Comparison of ENCODE assay signal across 11 cellular contexts in genomic region chr2:45505138-45505537, GRCh38.
"Had no signal": no experiment of that assay in that cellular context is flagged by ENCODE, and none has a peak within 500 bp of the region (broad histone marks: within the 10 kb centered on the region; RNA-seq: fewer than 3 reads in every experiment).

No MANE protein-coding gene starts in this region.

- DNase-seq: activated CD4-positive, alpha-beta memory T cell treated with anti-CD3 and anti-CD28 coated beads, Interleukin-2, amount 10 ng/mL, durations not matched to agents 7 days and 5 days; activated CD4-positive, CD25-positive, alpha-beta regulatory T cell treated with anti-CD3 and anti-CD28 coated beads, Interleukin-2, amount 50 U/mL, for 72 hours; activated CD8-positive, alpha-beta memory T cell treated with anti-CD3 and anti-CD28 coated beads, Interleukin-2, amount 50 U/mL, for 4 hours; activated T-cell treated with anti-CD3 and anti-CD28 coated beads, Interleukin-2, amount 50 U/mL, for 72 hours; aorta; left colon; mammary epithelial cell; stimulated activated CD4-positive, alpha-beta T cell treated with anti-CD3 and anti-CD28 coated beads, Interleukin-15, amount 100 ng/mL, for 24 hours; stimulated activated CD4-positive, alpha-beta T cell treated with anti-CD3 and anti-CD28 coated beads, Interleukin-4, amount 100 ng/mL, for 24 hours; testis had no signal

- H3K4me1 ChIP-seq: esophagus muscularis mucosa, testis had no signal

- H3K4me3 ChIP-seq: esophagus muscularis mucosa, testis had no signal

- H3K27me3 ChIP-seq: esophagus muscularis mucosa, testis had no signal

- H3K9me3 ChIP-seq: testis had no signal

- H3K27ac ChIP-seq: esophagus muscularis mucosa, testis had no signal
